Comparison of ENCODE assay signal across 3 cellular contexts in the genomic region with DNA sequence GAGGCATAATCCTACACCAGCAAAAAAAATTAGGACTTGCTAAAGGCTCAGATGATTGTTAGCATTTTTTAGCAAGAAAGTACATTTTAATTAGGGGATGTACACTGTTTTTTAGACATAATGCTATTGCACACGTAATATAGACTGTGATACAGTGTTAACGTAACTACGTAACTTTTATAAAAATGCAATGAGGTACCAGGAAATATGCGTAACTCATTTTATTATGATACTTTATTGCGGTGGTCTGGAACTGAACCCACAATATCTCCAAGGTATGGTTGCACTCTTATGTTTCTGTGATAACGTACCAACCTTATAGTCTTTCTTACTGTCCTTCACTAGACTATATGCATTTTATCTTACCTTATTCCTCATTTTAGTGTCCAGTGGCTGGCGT.
A peak's percentile ranks its signal among the peaks of the same experiment; 100 is the strongest.
TF ChIP-seq lines count a peak whose summit lies in the region.

No MANE protein-coding gene starts in this region.

TF ChIP-seq in GM12878, 131 proteins besides CTCF, POLR2A, EP300 and RAD21:
- TF ChIP-seq, protein P1, sequence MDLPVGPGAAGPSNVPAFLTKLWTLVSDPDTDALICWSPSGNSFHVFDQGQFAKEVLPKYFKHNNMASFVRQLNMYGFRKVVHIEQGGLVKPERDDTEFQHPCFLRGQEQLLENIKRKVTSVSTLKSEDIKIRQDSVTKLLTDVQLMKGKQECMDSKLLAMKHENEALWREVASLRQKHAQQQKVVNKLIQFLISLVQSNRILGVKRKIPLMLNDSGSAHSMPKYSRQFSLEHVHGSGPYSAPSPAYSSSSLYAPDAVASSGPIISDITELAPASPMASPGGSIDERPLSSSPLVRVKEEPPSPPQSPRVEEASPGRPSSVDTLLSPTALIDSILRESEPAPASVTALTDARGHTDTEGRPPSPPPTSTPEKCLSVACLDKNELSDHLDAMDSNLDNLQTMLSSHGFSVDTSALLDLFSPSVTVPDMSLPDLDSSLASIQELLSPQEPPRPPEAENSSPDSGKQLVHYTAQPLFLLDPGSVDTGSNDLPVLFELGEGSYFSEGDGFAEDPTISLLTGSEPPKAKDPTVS (IDR thresholded peaks at IDR 0.05; ENCODE audit: low read depth, low read length), result no peak
- TF ChIP-seq KLF5 (IDR thresholded peaks at IDR 0.05; ENCODE audit: partially characterized antibody), result no peak
- no peak for TF ChIP-seq MTA3 (IDR thresholded peaks at IDR 0.05; ENCODE audit: borderline replicate concordance, low read length)
- TF ChIP-seq WRNIP1 (IDR thresholded peaks at IDR 0.05; ENCODE audit: borderline replicate concordance, low read depth, low read length), result no peak
- TF ChIP-seq YBX1 (IDR thresholded peaks at IDR 0.05), result no peak
- TF ChIP-seq CHD4 (IDR thresholded peaks at IDR 0.05), result no peak
- no peak for TF ChIP-seq YY1 (IDR thresholded peaks at IDR 0.05; ENCODE audit: low read depth, low read length)
- no peak for TF ChIP-seq RB1 (IDR thresholded peaks at IDR 0.05; ENCODE audit: borderline replicate concordance)
- TF ChIP-seq PML (IDR thresholded peaks at IDR 0.05; ENCODE audit: low read length), result no peak
- TF ChIP-seq SIX5 (IDR thresholded peaks at IDR 0.05; ENCODE audit: low read depth, low read length, severe bottlenecking), result no peak
- no peak for TF ChIP-seq RUNX3 (IDR thresholded peaks at IDR 0.05; ENCODE audit: low read length)

TF ChIP-seq in K562, 482 proteins besides CTCF, POLR2A, EP300 and RAD21:
- TF ChIP-seq, protein P2, sequence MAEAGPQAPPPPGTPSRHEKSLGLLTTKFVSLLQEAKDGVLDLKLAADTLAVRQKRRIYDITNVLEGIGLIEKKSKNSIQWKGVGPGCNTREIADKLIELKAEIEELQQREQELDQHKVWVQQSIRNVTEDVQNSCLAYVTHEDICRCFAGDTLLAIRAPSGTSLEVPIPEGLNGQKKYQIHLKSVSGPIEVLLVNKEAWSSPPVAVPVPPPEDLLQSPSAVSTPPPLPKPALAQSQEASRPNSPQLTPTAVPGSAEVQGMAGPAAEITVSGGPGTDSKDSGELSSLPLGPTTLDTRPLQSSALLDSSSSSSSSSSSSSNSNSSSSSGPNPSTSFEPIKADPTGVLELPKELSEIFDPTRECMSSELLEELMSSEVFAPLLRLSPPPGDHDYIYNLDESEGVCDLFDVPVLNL (CRISPR knock-in tag; IDR thresholded peaks at IDR 0.05; ENCODE audit: low read depth), result no peak
- TF ChIP-seq MECOM (CRISPR knock-in tag; IDR thresholded peaks at IDR 0.05) (no peak), ZNF707 (CRISPR knock-in tag; conservative IDR thresholded peaks at IDR 0.05) (peak; percentile 49; the same call in 1 of the 2 replicates), MTF1 (CRISPR knock-in tag; IDR thresholded peaks at IDR 0.05; ENCODE audit: borderline replicate concordance) (peak; percentile 63; the same call in 1 of the 2 replicates), E2F3 (CRISPR knock-in tag; IDR thresholded peaks at IDR 0.05) (no peak), NFIX (CRISPR knock-in tag; IDR thresholded peaks at IDR 0.05; ENCODE audit: low read depth) (0 out of 2 replicates have a peak, but pooled peaks have one; percentile 23), JUNB (CRISPR knock-in tag; conservative IDR thresholded peaks at IDR 0.05) (no peak)
- TF ChIP-seq, protein P3, sequence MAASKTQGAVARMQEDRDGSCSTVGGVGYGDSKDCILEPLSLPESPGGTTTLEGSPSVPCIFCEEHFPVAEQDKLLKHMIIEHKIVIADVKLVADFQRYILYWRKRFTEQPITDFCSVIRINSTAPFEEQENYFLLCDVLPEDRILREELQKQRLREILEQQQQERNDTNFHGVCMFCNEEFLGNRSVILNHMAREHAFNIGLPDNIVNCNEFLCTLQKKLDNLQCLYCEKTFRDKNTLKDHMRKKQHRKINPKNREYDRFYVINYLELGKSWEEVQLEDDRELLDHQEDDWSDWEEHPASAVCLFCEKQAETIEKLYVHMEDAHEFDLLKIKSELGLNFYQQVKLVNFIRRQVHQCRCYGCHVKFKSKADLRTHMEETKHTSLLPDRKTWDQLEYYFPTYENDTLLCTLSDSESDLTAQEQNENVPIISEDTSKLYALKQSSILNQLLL (CRISPR knock-in tag; IDR thresholded peaks at IDR 0.05; ENCODE audit: borderline replicate concordance), result peak; percentile 94

TF ChIP-seq in H1, 55 proteins besides CTCF, POLR2A, EP300 and RAD21:
- no peak for TF ChIP-seq BACH1 (IDR thresholded peaks at IDR 0.05; ENCODE audit: low read length)
- no peak for TF ChIP-seq PHF8 (conservative IDR thresholded peaks at IDR 0.05; ENCODE audit: low read depth, low read length)
- no peak for TF ChIP-seq CBX5 (IDR thresholded peaks at IDR 0.05; ENCODE audit: low read depth, low read length)
- TF ChIP-seq, protein P4, sequence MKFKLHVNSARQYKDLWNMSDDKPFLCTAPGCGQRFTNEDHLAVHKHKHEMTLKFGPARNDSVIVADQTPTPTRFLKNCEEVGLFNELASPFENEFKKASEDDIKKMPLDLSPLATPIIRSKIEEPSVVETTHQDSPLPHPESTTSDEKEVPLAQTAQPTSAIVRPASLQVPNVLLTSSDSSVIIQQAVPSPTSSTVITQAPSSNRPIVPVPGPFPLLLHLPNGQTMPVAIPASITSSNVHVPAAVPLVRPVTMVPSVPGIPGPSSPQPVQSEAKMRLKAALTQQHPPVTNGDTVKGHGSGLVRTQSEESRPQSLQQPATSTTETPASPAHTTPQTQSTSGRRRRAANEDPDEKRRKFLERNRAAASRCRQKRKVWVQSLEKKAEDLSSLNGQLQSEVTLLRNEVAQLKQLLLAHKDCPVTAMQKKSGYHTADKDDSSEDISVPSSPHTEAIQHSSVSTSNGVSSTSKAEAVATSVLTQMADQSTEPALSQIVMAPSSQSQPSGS (IDR thresholded peaks at IDR 0.05; ENCODE audit: low read length), result no peak
- TF ChIP-seq TCF12 (IDR thresholded peaks at IDR 0.05; ENCODE audit: low read depth, low read length), result no peak
- no peak for TF ChIP-seq KDM5A (IDR thresholded peaks at IDR 0.05; ENCODE audit: low read length)
- no peak for TF ChIP-seq EZH2 (IDR thresholded peaks at IDR 0.05; ENCODE audit: low read depth, low read length, severe bottlenecking)
- no peak for TF ChIP-seq ASH2L (IDR thresholded peaks at IDR 0.05; ENCODE audit: low read length)
- TF ChIP-seq BCL11A (IDR thresholded peaks at IDR 0.05; ENCODE audit: low read depth in 2 of 2, low read length in 2 of 2), result no peak
- TF ChIP-seq JUN (IDR thresholded peaks at IDR 0.05; ENCODE audit: low read depth, low read length), result no peak
- no peak for TF ChIP-seq RNF2 (IDR thresholded peaks at IDR 0.05; ENCODE audit: borderline replicate concordance, low read depth, low read length, missing control alignments, poor library complexity, severe bottlenecking)
- no peak for TF ChIP-seq TAF1 (IDR thresholded peaks at IDR 0.05; ENCODE audit: low read depth, low read length)
- TF ChIP-seq SP4 (IDR thresholded peaks at IDR 0.05; ENCODE audit: low read length), result no peak
- no peak for TF ChIP-seq TEAD4 (IDR thresholded peaks at IDR 0.05; ENCODE audit: low read depth, low read length)
- no peak for TF ChIP-seq SP1 (IDR thresholded peaks at IDR 0.05; ENCODE audit: low read depth, low read length)
- TF ChIP-seq GABPA (IDR thresholded peaks at IDR 0.05; ENCODE audit: borderline replicate concordance, insufficient read depth, low read length), result no peak
- TF ChIP-seq, protein P5, sequence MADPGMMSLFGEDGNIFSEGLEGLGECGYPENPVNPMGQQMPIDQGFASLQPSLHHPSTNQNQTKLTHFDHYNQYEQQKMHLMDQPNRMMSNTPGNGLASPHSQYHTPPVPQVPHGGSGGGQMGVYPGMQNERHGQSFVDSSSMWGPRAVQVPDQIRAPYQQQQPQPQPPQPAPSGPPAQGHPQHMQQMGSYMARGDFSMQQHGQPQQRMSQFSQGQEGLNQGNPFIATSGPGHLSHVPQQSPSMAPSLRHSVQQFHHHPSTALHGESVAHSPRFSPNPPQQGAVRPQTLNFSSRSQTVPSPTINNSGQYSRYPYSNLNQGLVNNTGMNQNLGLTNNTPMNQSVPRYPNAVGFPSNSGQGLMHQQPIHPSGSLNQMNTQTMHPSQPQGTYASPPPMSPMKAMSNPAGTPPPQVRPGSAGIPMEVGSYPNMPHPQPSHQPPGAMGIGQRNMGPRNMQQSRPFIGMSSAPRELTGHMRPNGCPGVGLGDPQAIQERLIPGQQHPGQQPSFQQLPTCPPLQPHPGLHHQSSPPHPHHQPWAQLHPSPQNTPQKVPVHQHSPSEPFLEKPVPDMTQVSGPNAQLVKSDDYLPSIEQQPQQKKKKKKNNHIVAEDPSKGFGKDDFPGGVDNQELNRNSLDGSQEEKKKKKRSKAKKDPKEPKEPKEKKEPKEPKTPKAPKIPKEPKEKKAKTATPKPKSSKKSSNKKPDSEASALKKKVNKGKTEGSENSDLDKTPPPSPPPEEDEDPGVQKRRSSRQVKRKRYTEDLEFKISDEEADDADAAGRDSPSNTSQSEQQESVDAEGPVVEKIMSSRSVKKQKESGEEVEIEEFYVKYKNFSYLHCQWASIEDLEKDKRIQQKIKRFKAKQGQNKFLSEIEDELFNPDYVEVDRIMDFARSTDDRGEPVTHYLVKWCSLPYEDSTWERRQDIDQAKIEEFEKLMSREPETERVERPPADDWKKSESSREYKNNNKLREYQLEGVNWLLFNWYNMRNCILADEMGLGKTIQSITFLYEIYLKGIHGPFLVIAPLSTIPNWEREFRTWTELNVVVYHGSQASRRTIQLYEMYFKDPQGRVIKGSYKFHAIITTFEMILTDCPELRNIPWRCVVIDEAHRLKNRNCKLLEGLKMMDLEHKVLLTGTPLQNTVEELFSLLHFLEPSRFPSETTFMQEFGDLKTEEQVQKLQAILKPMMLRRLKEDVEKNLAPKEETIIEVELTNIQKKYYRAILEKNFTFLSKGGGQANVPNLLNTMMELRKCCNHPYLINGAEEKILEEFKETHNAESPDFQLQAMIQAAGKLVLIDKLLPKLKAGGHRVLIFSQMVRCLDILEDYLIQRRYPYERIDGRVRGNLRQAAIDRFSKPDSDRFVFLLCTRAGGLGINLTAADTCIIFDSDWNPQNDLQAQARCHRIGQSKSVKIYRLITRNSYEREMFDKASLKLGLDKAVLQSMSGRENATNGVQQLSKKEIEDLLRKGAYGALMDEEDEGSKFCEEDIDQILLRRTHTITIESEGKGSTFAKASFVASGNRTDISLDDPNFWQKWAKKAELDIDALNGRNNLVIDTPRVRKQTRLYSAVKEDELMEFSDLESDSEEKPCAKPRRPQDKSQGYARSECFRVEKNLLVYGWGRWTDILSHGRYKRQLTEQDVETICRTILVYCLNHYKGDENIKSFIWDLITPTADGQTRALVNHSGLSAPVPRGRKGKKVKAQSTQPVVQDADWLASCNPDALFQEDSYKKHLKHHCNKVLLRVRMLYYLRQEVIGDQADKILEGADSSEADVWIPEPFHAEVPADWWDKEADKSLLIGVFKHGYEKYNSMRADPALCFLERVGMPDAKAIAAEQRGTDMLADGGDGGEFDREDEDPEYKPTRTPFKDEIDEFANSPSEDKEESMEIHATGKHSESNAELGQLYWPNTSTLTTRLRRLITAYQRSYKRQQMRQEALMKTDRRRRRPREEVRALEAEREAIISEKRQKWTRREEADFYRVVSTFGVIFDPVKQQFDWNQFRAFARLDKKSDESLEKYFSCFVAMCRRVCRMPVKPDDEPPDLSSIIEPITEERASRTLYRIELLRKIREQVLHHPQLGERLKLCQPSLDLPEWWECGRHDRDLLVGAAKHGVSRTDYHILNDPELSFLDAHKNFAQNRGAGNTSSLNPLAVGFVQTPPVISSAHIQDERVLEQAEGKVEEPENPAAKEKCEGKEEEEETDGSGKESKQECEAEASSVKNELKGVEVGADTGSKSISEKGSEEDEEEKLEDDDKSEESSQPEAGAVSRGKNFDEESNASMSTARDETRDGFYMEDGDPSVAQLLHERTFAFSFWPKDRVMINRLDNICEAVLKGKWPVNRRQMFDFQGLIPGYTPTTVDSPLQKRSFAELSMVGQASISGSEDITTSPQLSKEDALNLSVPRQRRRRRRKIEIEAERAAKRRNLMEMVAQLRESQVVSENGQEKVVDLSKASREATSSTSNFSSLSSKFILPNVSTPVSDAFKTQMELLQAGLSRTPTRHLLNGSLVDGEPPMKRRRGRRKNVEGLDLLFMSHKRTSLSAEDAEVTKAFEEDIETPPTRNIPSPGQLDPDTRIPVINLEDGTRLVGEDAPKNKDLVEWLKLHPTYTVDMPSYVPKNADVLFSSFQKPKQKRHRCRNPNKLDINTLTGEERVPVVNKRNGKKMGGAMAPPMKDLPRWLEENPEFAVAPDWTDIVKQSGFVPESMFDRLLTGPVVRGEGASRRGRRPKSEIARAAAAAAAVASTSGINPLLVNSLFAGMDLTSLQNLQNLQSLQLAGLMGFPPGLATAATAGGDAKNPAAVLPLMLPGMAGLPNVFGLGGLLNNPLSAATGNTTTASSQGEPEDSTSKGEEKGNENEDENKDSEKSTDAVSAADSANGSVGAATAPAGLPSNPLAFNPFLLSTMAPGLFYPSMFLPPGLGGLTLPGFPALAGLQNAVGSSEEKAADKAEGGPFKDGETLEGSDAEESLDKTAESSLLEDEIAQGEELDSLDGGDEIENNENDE (IDR thresholded peaks at IDR 0.05; ENCODE audit: insufficient replicate concordance, low read length), result no peak
- TF ChIP-seq SUZ12 (IDR thresholded peaks at IDR 0.05; ENCODE audit: low read length), result no peak
- TF ChIP-seq MAFK (IDR thresholded peaks at IDR 0.05; ENCODE audit: low read depth, low read length), result no peak
